In genomic region chr22:44685384-44686056, GRCh38 we compare ENCODE assay signal across 8 cellular contexts. TPM values are rescaled to one million over a fixed set of nuclear protein-coding genes. Genes with fewer than 3 reads are reported as not detected.
DNase-seq lines count a peak whose midpoint lies in the region; ATAC-seq and TF ChIP-seq lines count a peak whose summit lies in the region.

No MANE protein-coding gene starts in this region.

- H3K79me2 ChIP-seq in PC-3 (ENCODE audit: low read length) = no peaks in the 10 kb centered on the region

- no peaks in the 10 kb centered on the region for H3F3A ChIP-seq in PC-3 (ENCODE audit: low read length, unreplicated experiment)

- CTCF ChIA-PET in Caco-2 (lab: Charles Lee) (interaction anchor here (0.6 to 1.9 kb wide), 10 partner anchors 9 to 478 kb away, joined by 3 to 22 read pairs (median 3); partner anchors contain the start of gene NUP50), PC-3 (lab: Charles Lee) (interaction anchor here (0.6 to 0.7 kb wide), 4 partner anchors 14 to 771 kb away, joined by 3 to 5 read pairs (median 4); no protein-coding TSS in a partner anchor)

- H4K20me1 ChIP-seq in PC-3 (ENCODE audit: low read length) = no peaks in the 10 kb centered on the region

- no peak for TF ChIP-seq CTCF in Caco-2 (IDR thresholded peaks at IDR 0.05; ENCODE audit: insufficient read depth in 1 of 2, low read depth in 1 of 2, low read length in 1 of 2, severe bottlenecking in 1 of 2, unreplicated experiment in 1 of 2)
- TF ChIP-seq CTCF in PC-3 (conservative IDR thresholded peaks at IDR 0.05; ENCODE audit: low read depth, low read length) = no peak
- TF ChIP-seq CTCF in glutamatergic neuron (IDR thresholded peaks at IDR 0.05; ENCODE audit: partially characterized antibody, unreplicated experiment) = no peak

- ATAC-seq in PC-3 = peak; percentile 74
- peak; percentile 85 to 86 for ATAC-seq in activated T-cell treated with anti-CD3 and anti-CD28 coated beads, Interleukin-2, amount 50 U/mL, for 72 hours (replicated peaks in 1 of 2)

- peak overlapping the region; percentile 60 for H2AFZ ChIP-seq in PC-3 (ENCODE audit: low read length)

- peaks cover 78% of the 10 kb centered on the region for H3K36me3 Mint-ChIP-seq in Caco-2 (ENCODE audit: insufficient read depth, unreplicated experiment)
- no peaks in the 10 kb centered on the region for H3K36me3 Mint-ChIP-seq in activated T-cell treated with anti-CD3 and anti-CD28 coated beads, Interleukin-2, amount 50 U/mL, for 72 hours (ENCODE audit: insufficient read depth in 2 of 2)
- no peaks in the 10 kb centered on the region for H3K36me3 Mint-ChIP-seq in glutamatergic neuron (ENCODE audit: unreplicated experiment)

- H3K27ac Mint-ChIP-seq in Caco-2 (ENCODE audit: unreplicated experiment) (peak overlapping the region; percentile 92), glutamatergic neuron (ENCODE audit: unreplicated experiment) (peak overlapping the region; percentile 22)
- H3K27ac Mint-ChIP-seq in activated T-cell treated with anti-CD3 and anti-CD28 coated beads, Interleukin-2, amount 50 U/mL, for 72 hours = peak overlapping the region; percentile 64

- in situ Hi-C loops in HAP-1 (cut with MboI; ENCODE audit: low sequenced_read_pairs) = no loop called here

- H3K4me3 ChIP-seq in Caco-2 (ENCODE audit: low read depth, low read length) = no peak overlapping the region
- H3K4me3 ChIP-seq in HAP-1 = no peak overlapping the region
- no peak overlapping the region for H3K4me3 ChIP-seq in PC-3 (ENCODE audit: low read length)

- peak; percentile 77 to 82 for DNase-seq in Caco-2
- peak; percentile 76 to 90 for DNase-seq in HAP-1 (ENCODE audit: low spot score in 2 of 2)
- peak; percentile 45 for DNase-seq in PC-3
- peak; percentile 87 to 91 for DNase-seq in activated T-cell treated with anti-CD3 and anti-CD28 coated beads, Interleukin-2, amount 50 U/mL, for 72 hours
- DNase-seq in glutamatergic neuron = no peak
- peak; percentile 80 for DNase-seq in stimulated activated CD4-positive, alpha-beta T cell treated with anti-CD3 and anti-CD28 coated beads, Interleukin-4, amount 100 ng/mL, for 1 hour
- DNase-seq in amniotic stem cell (lab: John Stamatoyannopoulos, UW) = no peak
- DNase-seq in hippocampal formation (lab: John Stamatoyannopoulos, UW) = no peak

- H3K27me3 ChIP-seq in Caco-2 (replicated peaks; ENCODE audit: control insufficient read depth, insufficient read depth, low read length) = no peaks in the 10 kb centered on the region
- no peaks in the 10 kb centered on the region for H3K27me3 ChIP-seq in HAP-1 (ENCODE audit: low read depth)
- no peaks in the 10 kb centered on the region for H3K27me3 ChIP-seq in PC-3 (ENCODE audit: low read length)

- H3K4me1 Mint-ChIP-seq in Caco-2 (ENCODE audit: low read depth, unreplicated experiment) (peaks cover 48% of the 10 kb centered on the region), glutamatergic neuron (ENCODE audit: low read depth, unreplicated experiment) (peaks cover 4% of the 10 kb centered on the region)
- H3K4me1 Mint-ChIP-seq in activated T-cell treated with anti-CD3 and anti-CD28 coated beads, Interleukin-2, amount 50 U/mL, for 72 hours (ENCODE audit: low read depth) = peaks cover 55% of the 10 kb centered on the region

- H3K27me3 Mint-ChIP-seq in Caco-2 (ENCODE audit: insufficient read depth, unreplicated experiment) (no peaks in the 10 kb centered on the region), glutamatergic neuron (ENCODE audit: unreplicated experiment) (peaks cover 2% of the 10 kb centered on the region)
- H3K27me3 Mint-ChIP-seq in activated T-cell treated with anti-CD3 and anti-CD28 coated beads, Interleukin-2, amount 50 U/mL, for 72 hours (ENCODE audit: low read depth) = no peaks in the 10 kb centered on the region

- POLR2A ChIA-PET in Caco-2 (lab: Charles Lee) (interaction anchor here (1.1 kb wide), 1 partner anchor 53 kb away, joined by 3 read pairs; no protein-coding TSS in a partner anchor), PC-3 (lab: Charles Lee; ENCODE audit: unreplicated experiment) (no interaction called here)

- H3K36me3 ChIP-seq in Caco-2 (ENCODE audit: control insufficient read depth, insufficient read depth, low read length) = no peaks in the 10 kb centered on the region
- H3K36me3 ChIP-seq in HAP-1 (replicated peaks) = no peaks in the 10 kb centered on the region
- H3K36me3 ChIP-seq in PC-3 (ENCODE audit: low read depth, low read length) = no peaks in the 10 kb centered on the region; the same call in 1 of the 2 replicates

- BruUV-seq in Caco-2 (replicated peaks; lab: Mats Ljungman, UMichigan) (no TSS peak), PC-3 (replicated peaks; lab: Mats Ljungman, UMichigan) (no TSS peak)

- H3K9ac ChIP-seq in PC-3 (ENCODE audit: low read length) = no peak overlapping the region

- intact Hi-C loops in Caco-2 (cut with micrococcal nuclease; ENCODE audit: unreplicated experiment) (loop anchor here (5.0 kb wide), 1 partner anchor 52 kb away; no protein-coding TSS in a partner anchor), PC-3 (cut with micrococcal nuclease) (no loop called here)

- peak overlapping the region; percentile 69 for H3K4me2 ChIP-seq in PC-3 (ENCODE audit: low read length)

- H3K9me2 ChIP-seq in PC-3 (replicated peaks; ENCODE audit: low read length) = no peaks in the 10 kb centered on the region

- no peaks in the 10 kb centered on the region for H3K9me3 Mint-ChIP-seq in Caco-2 (ENCODE audit: unreplicated experiment)
- no peaks in the 10 kb centered on the region for H3K9me3 Mint-ChIP-seq in activated T-cell treated with anti-CD3 and anti-CD28 coated beads, Interleukin-2, amount 50 U/mL, for 72 hours
- peaks cover 1% of the 10 kb centered on the region for H3K9me3 Mint-ChIP-seq in glutamatergic neuron (ENCODE audit: unreplicated experiment)

- H3K4me1 ChIP-seq in Caco-2 (peaks cover 64% of the 10 kb centered on the region), HAP-1 (peaks cover 10% of the 10 kb centered on the region), PC-3 (ENCODE audit: insufficient read depth, low read length) (peaks cover 5% of the 10 kb centered on the region)

- no peak overlapping the region for H3K27ac ChIP-seq in PC-3 (ENCODE audit: low read length)

- no peak overlapping the region for H3K4me3 Mint-ChIP-seq in Caco-2 (ENCODE audit: unreplicated experiment)
- H3K4me3 Mint-ChIP-seq in activated T-cell treated with anti-CD3 and anti-CD28 coated beads, Interleukin-2, amount 50 U/mL, for 72 hours = peak overlapping the region; percentile 69 to 70
- no peak overlapping the region for H3K4me3 Mint-ChIP-seq in glutamatergic neuron (ENCODE audit: unreplicated experiment)

- H3K9me3 ChIP-seq in Caco-2 (no peaks in the 10 kb centered on the region), HAP-1 (no peaks in the 10 kb centered on the region), PC-3 (ENCODE audit: low read length) (no peaks in the 10 kb centered on the region)

RNA-seq across cellular contexts. Expression of gene PRR5, which starts 16.5 kb away (rescaled TPM):
- total RNA-seq in Caco-2 (2022) = 74.8 and 82.8 TPM in 2 replicates
- 14.5 and 21.8 TPM in 2 replicates for total RNA-seq in PC-3 (2014; rRNA removed)
- 10 to 100 TPM; 11.7 to 12.0 TPM for total RNA-seq in activated T-cell treated with anti-CD3 and anti-CD28 coated beads, Interleukin-2, amount 50 U/mL, for 72 hours
- 17.5 TPM for total RNA-seq in glutamatergic neuron (ENCODE audit: unreplicated experiment)

Comparison
In these comparisons a context has a peak if more than half of its experiments do, and no peak if none do; other contexts are left out.
1. DNase-seq: peak in Caco-2 (2 of 2), HAP-1 (2 of 2), PC-3 (single experiment), activated T-cell treated with anti-CD3 and anti-CD28 coated beads, Interleukin-2, amount 50 U/mL, for 72 hours (2 of 2) and stimulated activated CD4-positive, alpha-beta T cell treated with anti-CD3 and anti-CD28 coated beads, Interleukin-4, amount 100 ng/mL, for 1 hour (single experiment); none in glutamatergic neuron (single experiment), amniotic stem cell (single experiment) and hippocampal formation (0 of 2).
2. H3K27ac Mint-ChIP-seq: peak in every context shown above with its lines; median percentile 92 in Caco-2; 64 in activated T-cell treated with anti-CD3 and anti-CD28 coated beads, Interleukin-2, amount 50 U/mL, for 72 hours; 22 in glutamatergic neuron.
3. H3K4me3 Mint-ChIP-seq: peak in activated T-cell treated with anti-CD3 and anti-CD28 coated beads, Interleukin-2, amount 50 U/mL, for 72 hours (2 of 2); none in Caco-2 (single experiment) and glutamatergic neuron (single experiment).